ENCODE assay signal across 2 cellular contexts in the genomic region with DNA sequence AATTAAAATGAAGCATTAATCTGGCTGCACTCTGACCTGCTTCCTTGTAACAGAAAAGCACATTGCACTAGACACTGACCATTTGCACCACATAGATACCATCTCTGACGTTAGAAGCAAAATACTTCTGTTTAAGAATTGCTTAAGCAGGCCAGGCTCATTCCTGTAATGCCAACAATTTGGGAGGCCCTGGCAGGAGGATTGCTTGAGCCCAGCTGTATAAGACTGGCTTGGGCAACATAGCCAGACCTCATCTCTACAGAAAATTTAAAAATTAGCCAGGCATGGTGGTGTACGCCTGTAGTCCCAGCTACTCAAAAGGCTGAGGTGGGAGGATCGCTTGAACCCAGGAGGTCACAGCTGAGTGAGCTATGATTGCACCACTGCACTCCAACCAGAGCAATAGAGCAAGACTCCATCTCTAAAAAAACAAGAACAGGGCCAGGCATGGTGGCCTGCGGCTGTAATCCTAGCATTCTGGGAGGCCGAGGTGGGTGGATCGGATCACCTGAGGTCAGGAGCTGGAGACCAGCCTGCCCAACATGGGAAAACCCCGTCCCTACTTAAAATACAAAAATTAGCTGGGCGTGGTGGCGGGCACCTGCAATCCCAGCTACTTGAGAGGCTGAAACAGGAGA.
TF ChIP-seq lines count a peak whose summit lies in the region.

No MANE protein-coding gene starts in this region.

TF ChIP-seq in K562, 482 proteins besides CTCF, POLR2A, EP300 and RAD21:
- TF ChIP-seq MTA3 (IDR thresholded peaks at IDR 0.05; ENCODE audit: borderline replicate concordance) (no peak), C11orf30 (IDR thresholded peaks at IDR 0.05; ENCODE audit: low read depth) (no peak), CEBPG (CRISPR knock-in tag; IDR thresholded peaks at IDR 0.05) (no peak), CEBPG (tag; conservative IDR thresholded peaks at IDR 0.05 in 1 of 2, IDR thresholded peaks at IDR 0.05 in 1 of 2) (peak in 1 of 2 experiments; percentile 52; a peak in 2 of 4 replicates), CREM (IDR thresholded peaks at IDR 0.05; ENCODE audit: low read depth) (0 out of 2 replicates have a peak, but pooled peaks have one; percentile 14), POLR2AphosphoS5 (IDR thresholded peaks at IDR 0.05; ENCODE audit: control insufficient read depth, insufficient read depth, low read depth, low read length) (no peak), ATF1 (CRISPR knock-in tag; IDR thresholded peaks at IDR 0.05) (no peak), ATF1 (tag; IDR thresholded peaks at IDR 0.05) (peak; percentile 10; the same call in 1 of the 2 replicates), CEBPB (tag; IDR thresholded peaks at IDR 0.05) (peak; percentile 31; the same call in 1 of the 2 replicates), NR2C2 (CRISPR knock-in tag; IDR thresholded peaks at IDR 0.05) (no peak), NR2C2 (tag; IDR thresholded peaks at IDR 0.05) (0 out of 2 replicates have a peak, but pooled peaks have one; percentile 13), NFATC3 (IDR thresholded peaks at IDR 0.05) (no peak), KLF13 (tag; IDR thresholded peaks at IDR 0.05; ENCODE audit: borderline replicate concordance, low read depth) (no peak)

TF ChIP-seq in HEK293T, 16 proteins besides CTCF, POLR2A, EP300 and RAD21:
- no peak for TF ChIP-seq SP1 (IDR thresholded peaks at IDR 0.05)
- TF ChIP-seq FOXA1 (IDR thresholded peaks at IDR 0.05): no peak
